8 cellular contexts compared by ENCODE assay signal in genomic region chr19:3785938-3786824, GRCh38. TPM values are rescaled to one million over a fixed set of nuclear protein-coding genes. Genes with fewer than 3 reads are reported as not detected.
DNase-seq lines count a peak whose midpoint lies in the region; ATAC-seq and TF ChIP-seq lines count a peak whose summit lies in the region.

MATK (minus strand) TSS chr19:3786381; CDS start chr19:3785135, 1,246 bp downstream.

- H3K27me3 ChIP-seq in GM23338 (ENCODE audit: insufficient read depth), result peaks cover 10% of the 10 kb centered on the region

- H3K4me3 Mint-ChIP-seq in GM23338, result peak within 1 kb of the TSS; percentile 78
- H3K4me3 Mint-ChIP-seq in T-helper 1 cell treated with Interleukin-12 subunit alpha and Interleukin-12 subunit beta and Interleukin-4 antibody, amounts not matched to agents 30 μg/mL and 1 μg/mL, for 36 hours, result peak within 1 kb of the TSS; percentile 62

- peaks cover 28% of the 10 kb centered on the region for H3K36me3 Mint-ChIP-seq in GM23338 (ENCODE audit: low read depth)
- H3K36me3 Mint-ChIP-seq in T-helper 1 cell treated with Interleukin-12 subunit alpha and Interleukin-12 subunit beta and Interleukin-4 antibody, amounts not matched to agents 30 μg/mL and 1 μg/mL, for 36 hours (ENCODE audit: low read depth), result peaks cover 8% of the 10 kb centered on the region

- H3K4me1 Mint-ChIP-seq in GM23338, result peaks cover 8% of the 10 kb centered on the region
- H3K4me1 Mint-ChIP-seq in T-helper 1 cell treated with Interleukin-12 subunit alpha and Interleukin-12 subunit beta and Interleukin-4 antibody, amounts not matched to agents 30 μg/mL and 1 μg/mL, for 36 hours (ENCODE audit: low read depth), result peaks cover 5% of the 10 kb centered on the region

- H3K27ac Mint-ChIP-seq in GM23338, result no peak within 1 kb of the TSS
- no peak within 1 kb of the TSS for H3K27ac Mint-ChIP-seq in T-helper 1 cell treated with Interleukin-12 subunit alpha and Interleukin-12 subunit beta and Interleukin-4 antibody, amounts not matched to agents 30 μg/mL and 1 μg/mL, for 36 hours

- H3K4me1 ChIP-seq in GM23338 (ENCODE audit: insufficient read depth), result no peaks in the 10 kb centered on the region; the same call in 1 of the 2 replicates

- H3K4me2 ChIP-seq in GM23338, result peak within 1 kb of the TSS; percentile 87

- no peaks in the 10 kb centered on the region for H3K79me2 ChIP-seq in GM23338 (replicated peaks; ENCODE audit: insufficient read depth)

- ATAC-seq in GM23338, result peak; percentile 53
- ATAC-seq in HG03432 (IDR thresholded peaks at IDR 0.05; ENCODE audit: unreplicated experiment), result no peak

- H3K36me3 ChIP-seq in GM23338 (ENCODE audit: insufficient read depth), result peaks cover 4% of the 10 kb centered on the region; the same call in 1 of the 2 replicates

- H3K4me3 ChIP-seq in GM23338 (peak within 1 kb of the TSS; percentile 78), epithelial cell of proximal tubule (ENCODE audit: low read depth, low read length) (peak within 1 kb of the TSS; percentile 31)

- H4K20me1 ChIP-seq in GM23338 (replicated peaks; ENCODE audit: insufficient read depth), result no peaks in the 10 kb centered on the region

- H3K9me3 Mint-ChIP-seq in GM23338, result peaks cover 18% of the 10 kb centered on the region
- peaks cover 16% of the 10 kb centered on the region for H3K9me3 Mint-ChIP-seq in T-helper 1 cell treated with Interleukin-12 subunit alpha and Interleukin-12 subunit beta and Interleukin-4 antibody, amounts not matched to agents 30 μg/mL and 1 μg/mL, for 36 hours

- no peaks in the 10 kb centered on the region for H3K9me2 ChIP-seq in GM23338 (ENCODE audit: insufficient read depth)

- H3F3A ChIP-seq in GM23338 (replicated peaks; ENCODE audit: low read depth), result no peaks in the 10 kb centered on the region

- peak within 1 kb of the TSS; percentile 92 for H2AFZ ChIP-seq in GM23338

- DNase-seq in GM23338 (ENCODE audit: low spot score) (peak; percentile 74), epithelial cell of proximal tubule (ENCODE audit: low read depth) (no peak), ureter (ENCODE audit: low spot score) (no peak), OCI-M2 (lab: John Stamatoyannopoulos, UW; ENCODE audit: unreplicated experiment) (no peak), NCI-H345 treated with DMSO at 0.1 percent for 48 hours (lab: John Stamatoyannopoulos, UW; ENCODE audit: unreplicated experiment) (no peak)
- peak; percentile 51 for DNase-seq in stimulated activated CD4-positive, alpha-beta T cell treated with anti-CD3 and anti-CD28 coated beads, Interleukin-15, amount 100 ng/mL, for 24 hours

- H3K27ac ChIP-seq in GM23338 (ENCODE audit: low read depth), result no peak within 1 kb of the TSS

- peaks cover 21% of the 10 kb centered on the region for H3K27me3 Mint-ChIP-seq in GM23338 (ENCODE audit: insufficient read depth, low read depth, poor library complexity)
- peaks cover 34% of the 10 kb centered on the region for H3K27me3 Mint-ChIP-seq in T-helper 1 cell treated with Interleukin-12 subunit alpha and Interleukin-12 subunit beta and Interleukin-4 antibody, amounts not matched to agents 30 μg/mL and 1 μg/mL, for 36 hours (ENCODE audit: low read depth)

- TF ChIP-seq CTCF in GM23338 (conservative IDR thresholded peaks at IDR 0.05; ENCODE audit: low read depth in 2 of 2) (no peak), epithelial cell of proximal tubule (conservative IDR thresholded peaks at IDR 0.05; ENCODE audit: low read depth, low read length) (no peak)

TF ChIP-seq in GM23338, 12 proteins besides CTCF, POLR2A, EP300 and RAD21:
- TF ChIP-seq ZNF331 (CRISPR knock-in tag; IDR thresholded peaks at IDR 0.05; ENCODE audit: low read depth), result no peak
- TF ChIP-seq POLR2AphosphoS5 (IDR thresholded peaks at IDR 0.05; ENCODE audit: low read depth), result 0 out of 2 replicates have a peak, but pooled peaks have one; percentile 24

RNA-seq across cellular contexts. Expression of gene MATK, which starts in this region (rescaled TPM):
- total RNA-seq in GM23338 (2014; rRNA removed; shearing (Covaris generic)), result 21.4 and 30.3 TPM in 2 replicates
- polyA plus RNA-seq in GM23338 (2016; fragmentation: Nextera tagmentation; extraction: Ambion mirVana), result 13.4 and 14.1 TPM in 2 replicates
- total RNA-seq in epithelial cell of proximal tubule (0.29 TPM in 1 of 2 replicates, not detected in the other), ureter (1.9 TPM)

Comparison
In these comparisons a context has a peak if more than half of its experiments do, and no peak if none do; other contexts are left out.
1. DNase-seq: peak in GM23338 (single experiment) and stimulated activated CD4-positive, alpha-beta T cell treated with anti-CD3 and anti-CD28 coated beads, Interleukin-15, amount 100 ng/mL, for 24 hours (single experiment); none in epithelial cell of proximal tubule (single experiment), ureter (single experiment), OCI-M2 (single experiment) and NCI-H345 treated with DMSO at 0.1 percent for 48 hours (single experiment).